8 cellular contexts compared by ENCODE assay signal in genomic region chr7:108805808-108806397, GRCh38.
A peak's percentile ranks its signal among the peaks of the same experiment; 100 is the strongest.
DNase-seq lines count a peak whose midpoint lies in the region; ATAC-seq and TF ChIP-seq lines count a peak whose summit lies in the region.

No MANE protein-coding gene starts in this region.

- H3K27me3 ChIP-seq in heart right ventricle = peaks cover 0 to 9% (median 0%) of the 10 kb centered on the region in 7 donors
- H3K27me3 ChIP-seq in trophoblast cell (ENCODE audit: insufficient read depth, low read length) = no peaks in the 10 kb centered on the region

- 56 to 58% methylated on average over 6 of the region's 6 CpGs for WGBS in heart right ventricle, 2 donors
- no CpG with 5 or more reads among the region's 6 CpGs for WGBS in trophoblast cell (ENCODE audit: extremely low coverage, insufficient coverage, insufficient read length)

- no peak overlapping the region for H3K4ac ChIP-seq in trophoblast cell (ENCODE audit: low read depth, low read length)

- no peaks in the 10 kb centered on the region for H3K9me3 ChIP-seq in heart right ventricle
- no peaks in the 10 kb centered on the region for H3K9me3 ChIP-seq in trophoblast cell (ENCODE audit: insufficient read depth, low read depth, low read length)

- no peak overlapping the region for H3K14ac ChIP-seq in trophoblast cell (ENCODE audit: low read length)

- no peaks in the 10 kb centered on the region for H3K4me1 ChIP-seq in heart right ventricle
- no peaks in the 10 kb centered on the region for H3K4me1 ChIP-seq in trophoblast cell (ENCODE audit: control insufficient read depth in 1 of 2, insufficient read depth in 2 of 2, low read length in 2 of 2)

- H3K9ac ChIP-seq in trophoblast cell (ENCODE audit: low read length) = no peak overlapping the region

- no peak overlapping the region for H4K91ac ChIP-seq in trophoblast cell (ENCODE audit: low read depth, low read length)

- ATAC-seq in heart right ventricle (no peak), left cardiac atrium (no peak), HG03045 (IDR thresholded peaks at IDR 0.05; ENCODE audit: unreplicated experiment) (no peak), HG03378 (IDR thresholded peaks at IDR 0.05; ENCODE audit: unreplicated experiment) (no peak), GM19035 (IDR thresholded peaks at IDR 0.05; ENCODE audit: unreplicated experiment) (no peak)

- DNase-seq in heart right ventricle = no peak
- DNase-seq in left cardiac atrium = no peak
- DNase-seq in LHCN-M2 (ENCODE audit: low read depth) = peak; percentile 1
- DNase-seq in cardiac fibroblast (ENCODE audit: low read depth in 2 of 2) = peak; percentile 59 to 63
- peak in 1 of 2 donors; percentile 36 for DNase-seq in trophoblast cell

- H3K36me3 ChIP-seq in heart right ventricle = no peaks in the 10 kb centered on the region
- no peaks in the 10 kb centered on the region for H3K36me3 ChIP-seq in trophoblast cell (ENCODE audit: control insufficient read depth in 1 of 2, insufficient read depth in 2 of 2, low read length in 2 of 2)

- H3K79me1 ChIP-seq in trophoblast cell (ENCODE audit: low read length) = no peaks in the 10 kb centered on the region

- H2AFZ ChIP-seq in trophoblast cell (ENCODE audit: insufficient read depth, low read length, poor library complexity) = no peak overlapping the region

- H2BK5ac ChIP-seq in trophoblast cell (ENCODE audit: low read depth, low read length, poor library complexity) = no peak overlapping the region

- no peak overlapping the region for H3K18ac ChIP-seq in trophoblast cell (ENCODE audit: low read length)

- no peak overlapping the region for H3K27ac ChIP-seq in heart right ventricle
- H3K27ac ChIP-seq in trophoblast cell (ENCODE audit: low read depth, low read length) = no peak overlapping the region

- peak in 6 of 9 donors; percentile 15 to 40 (median 26) for TF ChIP-seq CTCF in heart right ventricle (IDR thresholded peaks at IDR 0.05)
- peak; percentile 55 for TF ChIP-seq CTCF in cardiac fibroblast (IDR thresholded peaks at IDR 0.05; ENCODE audit: low read depth, low read length)

- no peaks in the 10 kb centered on the region for H3K79me2 ChIP-seq in trophoblast cell (ENCODE audit: control insufficient read depth, insufficient read depth, low read length, poor library complexity)

- H3K4me2 ChIP-seq in trophoblast cell (ENCODE audit: low read length) = no peak overlapping the region

- intact Hi-C loops in heart right ventricle (cut with DNase I) = no loop called here
- intact Hi-C loops in left cardiac atrium (cut with DNase I) = no loop called here

- H2AK5ac ChIP-seq in trophoblast cell (ENCODE audit: low read length) = no peak overlapping the region

- no peak overlapping the region for H3K4me3 ChIP-seq in heart right ventricle
- H3K4me3 ChIP-seq in cardiac fibroblast (replicated peaks in 1 of 2; ENCODE audit: low read depth in 2 of 2, low read length in 2 of 2) = no peak overlapping the region
- H3K4me3 ChIP-seq in trophoblast cell (ENCODE audit: low read depth, low read length) = no peak overlapping the region

- peak overlapping the region; percentile 47 for H4K8ac ChIP-seq in trophoblast cell (ENCODE audit: low read depth, low read length)

- H3K23ac ChIP-seq in trophoblast cell (ENCODE audit: low read length) = no peak overlapping the region

- H2BK120ac ChIP-seq in trophoblast cell (ENCODE audit: insufficient read depth, low read length, poor library complexity) = no peak overlapping the region

- no peak overlapping the region for H2BK12ac ChIP-seq in trophoblast cell (ENCODE audit: low read length)

- H4K12ac ChIP-seq in trophoblast cell (ENCODE audit: low read depth, low read length) = no peak overlapping the region

Comparison
In these comparisons a context has a peak if more than half of its experiments do, and no peak if none do; other contexts are left out.
1. DNase-seq: peak in LHCN-M2 (single experiment) and cardiac fibroblast (2 of 2); none in heart right ventricle (0 of 2) and left cardiac atrium (single experiment).